1 cellular context compared by ENCODE assay signal in genomic region chr19:12400618-12401502, GRCh38.
TF ChIP-seq lines count a peak whose summit lies in the region.

TSS of gene ZNF799 (minus strand) at chr19:12401271. CDS start at chr19:12401070, 201 bp downstream.

TF ChIP-seq in K562, 482 proteins besides CTCF, POLR2A, EP300 and RAD21 (continued from another document and continues in another):
- TF ChIP-seq ZBTB43 (CRISPR knock-in tag; IDR thresholded peaks at IDR 0.05): no peak
- TF ChIP-seq LARP7 (IDR thresholded peaks at IDR 0.05): no peak
- TF ChIP-seq ZNF518B (CRISPR knock-in tag; IDR thresholded peaks at IDR 0.05): no peak
- TF ChIP-seq MCM5 (IDR thresholded peaks at IDR 0.05; ENCODE audit: low read depth): no peak
- no peak for TF ChIP-seq PURB (CRISPR knock-in tag; IDR thresholded peaks at IDR 0.05; ENCODE audit: low read depth)
- TF ChIP-seq HLTF (IDR thresholded peaks at IDR 0.05): no peak
- TF ChIP-seq SMARCA5 (IDR thresholded peaks at IDR 0.05): no peak
- no peak for TF ChIP-seq KLF16 (IDR thresholded peaks at IDR 0.05)
- no peak for TF ChIP-seq ZNF395 (CRISPR knock-in tag; IDR thresholded peaks at IDR 0.05)
- TF ChIP-seq MYBL2 (IDR thresholded peaks at IDR 0.05; ENCODE audit: low read depth): no peak
- TF ChIP-seq MYBL2 (CRISPR knock-in tag; IDR thresholded peaks at IDR 0.05; ENCODE audit: borderline replicate concordance): no peak
- no peak for TF ChIP-seq FIP1L1 (IDR thresholded peaks at IDR 0.05; ENCODE audit: low read depth, low read length, poor library complexity, severe bottlenecking)
- TF ChIP-seq ZNF224 (CRISPR knock-in tag; IDR thresholded peaks at IDR 0.05): no peak
- no peak for TF ChIP-seq ZBTB5 (IDR thresholded peaks at IDR 0.05)
- no peak for TF ChIP-seq ZBTB8A (IDR thresholded peaks at IDR 0.05; ENCODE audit: partially characterized antibody)
- no peak for TF ChIP-seq ETV6 (IDR thresholded peaks at IDR 0.05; ENCODE audit: borderline replicate concordance in 1 of 2, low read depth in 2 of 2, low read length in 1 of 2)
- no peak for TF ChIP-seq ETV6 (CRISPR knock-in tag; IDR thresholded peaks at IDR 0.05; ENCODE audit: borderline replicate concordance)
- TF ChIP-seq PHB (CRISPR knock-in tag; IDR thresholded peaks at IDR 0.05): no peak
- no peak for TF ChIP-seq MIER1 (IDR thresholded peaks at IDR 0.05; ENCODE audit: low read depth)
- no peak for TF ChIP-seq TSC22D4 (tag; IDR thresholded peaks at IDR 0.05)
- TF ChIP-seq ARID1B (IDR thresholded peaks at IDR 0.05): no peak
- TF ChIP-seq EWSR1 (IDR thresholded peaks at IDR 0.05; ENCODE audit: borderline replicate concordance, low read depth, partially characterized antibody): no peak
- peak; percentile 72 for TF ChIP-seq CHD1 (IDR thresholded peaks at IDR 0.05; ENCODE audit: low read length)
- peak; percentile 99 for TF ChIP-seq PKNOX1 (IDR thresholded peaks at IDR 0.05)
- peak; percentile 59; the same call in 1 of the 2 replicates for TF ChIP-seq SPI1 (IDR thresholded peaks at IDR 0.05; ENCODE audit: borderline replicate concordance, low read depth, low read length)
- no peak for TF ChIP-seq ZBTB9 (CRISPR knock-in tag; IDR thresholded peaks at IDR 0.05)
- TF ChIP-seq ZNF75A (CRISPR knock-in tag; IDR thresholded peaks at IDR 0.05): no peak
- TF ChIP-seq NFIX (CRISPR knock-in tag; IDR thresholded peaks at IDR 0.05; ENCODE audit: low read depth): no peak
- peak; percentile 73 for TF ChIP-seq L3MBTL2 (IDR thresholded peaks at IDR 0.05)
- no peak for TF ChIP-seq SIN3B (IDR thresholded peaks at IDR 0.05; ENCODE audit: low read depth)
- TF ChIP-seq CBFB (CRISPR knock-in tag; IDR thresholded peaks at IDR 0.05): 0 out of 2 replicates have a peak, but pooled peaks have one; percentile 52
- TF ChIP-seq FOXK1 (CRISPR knock-in tag; IDR thresholded peaks at IDR 0.05; ENCODE audit: borderline replicate concordance): no peak
- no peak for TF ChIP-seq NONO (IDR thresholded peaks at IDR 0.05; ENCODE audit: low read depth in 2 of 2, low read length in 1 of 2)
- no peak for TF ChIP-seq YBX1 (IDR thresholded peaks at IDR 0.05)
- 0 out of 2 replicates have a peak, but pooled peaks have one; percentile 11 for TF ChIP-seq HDAC2 (IDR thresholded peaks at IDR 0.05)
- TF ChIP-seq GTF2F1 (IDR thresholded peaks at IDR 0.05; ENCODE audit: low read depth, low read length): no peak
- no peak for TF ChIP-seq DDX20 (tag; IDR thresholded peaks at IDR 0.05; ENCODE audit: low read depth)
- TF ChIP-seq FOXA3 (CRISPR knock-in tag; conservative IDR thresholded peaks at IDR 0.05 in 1 of 2, IDR thresholded peaks at IDR 0.05 in 1 of 2): no peak
- TF ChIP-seq CBX8 (IDR thresholded peaks at IDR 0.05; ENCODE audit: borderline replicate concordance, extremely low read depth, low read depth, low read length, poor library complexity, severe bottlenecking): no peak
- TF ChIP-seq XRCC5 (IDR thresholded peaks at IDR 0.05; ENCODE audit: low read depth, low read length): no peak
- no peak for TF ChIP-seq HMG20B (CRISPR knock-in tag; IDR thresholded peaks at IDR 0.05)
- no peak for TF ChIP-seq STAG1 (CRISPR knock-in tag; IDR thresholded peaks at IDR 0.05; ENCODE audit: borderline replicate concordance)
- TF ChIP-seq JUNB (CRISPR knock-in tag; conservative IDR thresholded peaks at IDR 0.05): no peak
- peak; percentile 74 to 77 for TF ChIP-seq NRF1 (conservative IDR thresholded peaks at IDR 0.05 in 1 of 2, IDR thresholded peaks at IDR 0.05 in 1 of 2)
- TF ChIP-seq HOMEZ (CRISPR knock-in tag; IDR thresholded peaks at IDR 0.05): no peak
- TF ChIP-seq BCL6 (CRISPR knock-in tag; IDR thresholded peaks at IDR 0.05): no peak
- TF ChIP-seq JUND (IDR thresholded peaks at IDR 0.05; ENCODE audit: borderline replicate concordance, low read depth, low read length): 0 out of 2 replicates have a peak, but pooled peaks have one; percentile 12
- no peak; the same call in 2 of the 3 replicates for TF ChIP-seq JUND (tag; IDR thresholded peaks at IDR 0.05; ENCODE audit: borderline replicate concordance, low read depth, low read length)
- 0 out of 2 replicates have a peak, but pooled peaks have one; percentile 35 for TF ChIP-seq HES1 (IDR thresholded peaks at IDR 0.05; ENCODE audit: low read depth)
- TF ChIP-seq HSF4 (CRISPR knock-in tag; IDR thresholded peaks at IDR 0.05; ENCODE audit: borderline replicate concordance): no peak
- no peak for TF ChIP-seq MCM2 (IDR thresholded peaks at IDR 0.05; ENCODE audit: low read depth)
- no peak for TF ChIP-seq HNRNPK (IDR thresholded peaks at IDR 0.05; ENCODE audit: low read depth, low read length, poor library complexity, severe bottlenecking)
- TF ChIP-seq CC2D1A (IDR thresholded peaks at IDR 0.05): no peak
- peak in 1 of 3 experiments; percentile 10 for TF ChIP-seq YY1 (IDR thresholded peaks at IDR 0.05; ENCODE audit: borderline replicate concordance in 1 of 3, control insufficient read depth in 1 of 3, extremely low read depth in 1 of 3, insufficient read depth in 3 of 3, insufficient read length in 1 of 3, insufficient replicate concordance in 2 of 3, low read depth in 1 of 3, low read length in 2 of 3)
- 0 out of 2 replicates have a peak, but pooled peaks have one; percentile 10 for TF ChIP-seq GATAD2A (IDR thresholded peaks at IDR 0.05)
- no peak for TF ChIP-seq PRMT5 (CRISPR knock-in tag; IDR thresholded peaks at IDR 0.05)
- TF ChIP-seq DMBX1 (CRISPR knock-in tag; IDR thresholded peaks at IDR 0.05; ENCODE audit: borderline replicate concordance): no peak
- no peak for TF ChIP-seq CEBPZ (IDR thresholded peaks at IDR 0.05; ENCODE audit: borderline replicate concordance, low read depth, low read length)
